In the genomic region with DNA sequence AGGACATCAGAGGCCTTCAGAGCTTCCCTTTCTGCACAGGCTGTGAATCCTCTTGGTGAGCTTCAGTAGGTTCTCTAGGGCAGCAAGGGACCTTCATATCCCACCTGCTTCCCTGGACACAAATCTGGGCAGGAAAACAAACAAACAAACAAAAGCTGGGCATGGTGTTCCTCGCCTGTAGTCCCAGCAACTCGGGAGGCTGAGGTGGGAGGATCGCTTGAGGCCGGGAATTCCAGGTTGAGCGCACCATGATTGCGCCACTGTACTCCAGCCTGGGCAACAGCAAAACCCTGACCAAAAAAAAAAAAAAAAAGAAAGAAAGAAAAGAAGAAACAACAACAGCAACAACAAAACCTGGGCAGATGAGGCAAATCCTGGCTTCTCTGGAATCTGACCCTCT, we compare ENCODE assay signal across 20 cellular contexts.
DNase-seq lines count a peak whose midpoint lies in the region; ATAC-seq and TF ChIP-seq lines count a peak whose summit lies in the region.
"Had no signal": no experiment of that assay in that cellular context is flagged by ENCODE, and none has a peak within 500 bp of the region (broad histone marks: within the 10 kb centered on the region; RNA-seq: fewer than 3 reads in every experiment).

No MANE protein-coding gene starts in this region.

- H3K27ac ChIP-seq in neuronal stem cell (replicated peaks; ENCODE audit: low read length) = no peak overlapping the region
- H3K27ac ChIP-seq in upper lobe of right lung = no peak overlapping the region
- H3K27ac ChIP-seq: A549; BLaER1 treated with 17β-estradiol and CSF1 and Interleukin-3, amounts not matched to agents 10 nM and 100 nM had no signal

- CTCF ChIA-PET in activated naive CD4-positive, alpha-beta T cell treated with anti-CD3 and anti-CD28 coated beads, Interleukin-2, amount 10 ng/mL, durations not matched to agents 7 days and 5 days (lab: Charles Lee) = no interaction called here
- CTCF ChIA-PET in activated naive CD4-positive, alpha-beta T cell treated with anti-CD3 and anti-CD28 coated beads for 36 hours (lab: Charles Lee) = no interaction called here

- peaks cover 12% of the 10 kb centered on the region for H3K27me3 Mint-ChIP-seq in activated naive CD4-positive, alpha-beta T cell treated with anti-CD3 and anti-CD28 coated beads, Interleukin-2, amount 10 ng/mL, durations not matched to agents 7 days and 5 days
- H3K27me3 Mint-ChIP-seq in activated naive CD4-positive, alpha-beta T cell treated with anti-CD3 and anti-CD28 coated beads for 36 hours (ENCODE audit: low read depth) = no peaks in the 10 kb centered on the region
- H3K27me3 Mint-ChIP-seq: CD4-positive, alpha-beta T cell had no signal

- peak overlapping the region; percentile 27 for H2BK5ac ChIP-seq in neuronal stem cell (ENCODE audit: low read length)

- peak; percentile 4 for DNase-seq in activated naive CD4-positive, alpha-beta T cell treated with anti-CD3 and anti-CD28 coated beads, Interleukin-2, amount 10 ng/mL, durations not matched to agents 7 days and 5 days
- DNase-seq in activated naive CD4-positive, alpha-beta T cell treated with anti-CD3 and anti-CD28 coated beads for 36 hours = no peak
- DNase-seq in neuronal stem cell (ENCODE audit: low spot score) (no peak), upper lobe of right lung (peak; percentile 26), HCEC 1CT (no peak)
- DNase-seq: 8988T; ACHN; AML-193; BE2C; CD8-positive, alpha-beta memory T cell; DMS 273 treated with DMSO at 0.1 percent for 48 hours; DMS79 treated with DMSO at 0.1 percent for 48 hours; GF-D8; GOT3 had no signal

- H3K36me3 Mint-ChIP-seq in activated naive CD4-positive, alpha-beta T cell treated with anti-CD3 and anti-CD28 coated beads, Interleukin-2, amount 10 ng/mL, durations not matched to agents 7 days and 5 days = no peaks in the 10 kb centered on the region
- no peaks in the 10 kb centered on the region for H3K36me3 Mint-ChIP-seq in activated naive CD4-positive, alpha-beta T cell treated with anti-CD3 and anti-CD28 coated beads for 36 hours (ENCODE audit: low read depth)
- H3K36me3 Mint-ChIP-seq: CD14-positive monocyte; CD8-positive, alpha-beta memory T cell had no signal

- no peak for TF ChIP-seq CTCF in upper lobe of right lung (IDR thresholded peaks at IDR 0.05)

- no peak overlapping the region for H2AFZ ChIP-seq in neuronal stem cell (ENCODE audit: low read length)

- H3K9ac ChIP-seq in neuronal stem cell (ENCODE audit: low read depth, low read length, poor library complexity) = no peak overlapping the region
- H3K9ac ChIP-seq: BLaER1 treated with 17β-estradiol and CSF1 and Interleukin-3, amounts not matched to agents 10 nM and 100 nM had no signal

- intact Hi-C loops in activated naive CD4-positive, alpha-beta T cell treated with anti-CD3 and anti-CD28 coated beads for 36 hours (cut with micrococcal nuclease) = loop anchor here (10.0 kb wide), 1 partner anchor 634 kb away; no protein-coding TSS in a partner anchor
- intact Hi-C loops in upper lobe of right lung (cut with DNase I) = loop anchor here (10.0 kb wide), 1 partner anchor 384 kb away; no protein-coding TSS in a partner anchor

- WGBS in neuronal stem cell (ENCODE audit: extremely low coverage in 2 of 2, insufficient read length in 2 of 2, insufficient replicate concordance in 1 of 2), 2 donors = no CpG with 5 or more reads among the region's 6 CpGs

- H2BK120ac ChIP-seq in neuronal stem cell (ENCODE audit: low read depth, low read length) = no peak overlapping the region

- H3K23ac ChIP-seq in neuronal stem cell (ENCODE audit: low read depth, low read length, poor library complexity) = peak overlapping the region; percentile 44

- no peak overlapping the region for H3K4me2 ChIP-seq in neuronal stem cell (ENCODE audit: insufficient read depth, low read length, poor library complexity, severe bottlenecking)
- H3K4me2 ChIP-seq: A549; BLaER1 treated with 17β-estradiol and CSF1 and Interleukin-3, amounts not matched to agents 10 nM and 100 nM had no signal

- H2BK12ac ChIP-seq in neuronal stem cell (ENCODE audit: low read length) = no peak overlapping the region

- H3K27ac Mint-ChIP-seq in activated naive CD4-positive, alpha-beta T cell treated with anti-CD3 and anti-CD28 coated beads, Interleukin-2, amount 10 ng/mL, durations not matched to agents 7 days and 5 days = no peak overlapping the region
- no peak overlapping the region for H3K27ac Mint-ChIP-seq in activated naive CD4-positive, alpha-beta T cell treated with anti-CD3 and anti-CD28 coated beads for 36 hours
- H3K27ac Mint-ChIP-seq: CD14-positive monocyte; CD4-positive, alpha-beta T cell; CD8-positive, alpha-beta memory T cell had no signal

- no peaks in the 10 kb centered on the region for H3K9me3 Mint-ChIP-seq in activated naive CD4-positive, alpha-beta T cell treated with anti-CD3 and anti-CD28 coated beads, Interleukin-2, amount 10 ng/mL, durations not matched to agents 7 days and 5 days
- no peaks in the 10 kb centered on the region for H3K9me3 Mint-ChIP-seq in activated naive CD4-positive, alpha-beta T cell treated with anti-CD3 and anti-CD28 coated beads for 36 hours
- H3K9me3 Mint-ChIP-seq: CD14-positive monocyte; CD4-positive, alpha-beta T cell; CD8-positive, alpha-beta memory T cell had no signal

- H4K91ac ChIP-seq in neuronal stem cell (ENCODE audit: low read depth, low read length, poor library complexity) = no peak overlapping the region

- no peak overlapping the region for H3K4ac ChIP-seq in neuronal stem cell (ENCODE audit: low read length)

- no peaks in the 10 kb centered on the region for H3K4me1 Mint-ChIP-seq in activated naive CD4-positive, alpha-beta T cell treated with anti-CD3 and anti-CD28 coated beads, Interleukin-2, amount 10 ng/mL, durations not matched to agents 7 days and 5 days
- no peaks in the 10 kb centered on the region for H3K4me1 Mint-ChIP-seq in activated naive CD4-positive, alpha-beta T cell treated with anti-CD3 and anti-CD28 coated beads for 36 hours (ENCODE audit: low read depth)
- H3K4me1 Mint-ChIP-seq: CD14-positive monocyte; CD8-positive, alpha-beta memory T cell had no signal

- H3K4me3 ChIP-seq in neuronal stem cell (ENCODE audit: low read length in 2 of 2) (no peak overlapping the region), upper lobe of right lung (no peak overlapping the region)
- H3K4me3 ChIP-seq: A549; BLaER1 treated with 17β-estradiol and CSF1 and Interleukin-3, amounts not matched to agents 10 nM and 100 nM; HAP-1 had no signal

- no peak overlapping the region for H2BK15ac ChIP-seq in neuronal stem cell (ENCODE audit: low read length)

- no peaks in the 10 kb centered on the region for H3K4me1 ChIP-seq in neuronal stem cell (ENCODE audit: control insufficient read depth in 2 of 2, insufficient read depth in 1 of 2, low read depth in 1 of 2, low read length in 2 of 2)
- H3K4me1 ChIP-seq in upper lobe of right lung = no peaks in the 10 kb centered on the region
- H3K4me1 ChIP-seq: A549, BE2C, HAP-1 had no signal

- H3K36me3 ChIP-seq in neuronal stem cell (replicated peaks in 1 of 2; ENCODE audit: control insufficient read depth in 2 of 2, insufficient read depth in 2 of 2, low read length in 2 of 2) (no peaks in the 10 kb centered on the region), upper lobe of right lung (no peaks in the 10 kb centered on the region)
- H3K36me3 ChIP-seq: BE2C; BLaER1 treated with 17β-estradiol and CSF1 and Interleukin-3, amounts not matched to agents 10 nM and 100 nM; HAP-1 had no signal

- no peak overlapping the region for H3K18ac ChIP-seq in neuronal stem cell (ENCODE audit: low read length)

- H3K27me3 ChIP-seq in neuronal stem cell (ENCODE audit: control insufficient read depth in 3 of 3, insufficient read depth in 3 of 3, low read depth in 1 of 3, low read length in 3 of 3) = peaks cover 0 to 34% (median 0%) of the 10 kb centered on the region in 3 experiments
- H3K27me3 ChIP-seq in upper lobe of right lung = no peaks in the 10 kb centered on the region
- H3K27me3 ChIP-seq: BE2C; BLaER1 treated with 17β-estradiol and CSF1 and Interleukin-3, amounts not matched to agents 10 nM and 100 nM had no signal

- no peak overlapping the region for H4K8ac ChIP-seq in neuronal stem cell (ENCODE audit: low read depth, low read length)

- no peak overlapping the region for H3K4me3 Mint-ChIP-seq in activated naive CD4-positive, alpha-beta T cell treated with anti-CD3 and anti-CD28 coated beads, Interleukin-2, amount 10 ng/mL, durations not matched to agents 7 days and 5 days
- no peak overlapping the region for H3K4me3 Mint-ChIP-seq in activated naive CD4-positive, alpha-beta T cell treated with anti-CD3 and anti-CD28 coated beads for 36 hours
- H3K4me3 Mint-ChIP-seq: CD14-positive monocyte; CD4-positive, alpha-beta T cell; CD8-positive, alpha-beta memory T cell had no signal

- H3K79me1 ChIP-seq in neuronal stem cell (ENCODE audit: low read depth, low read length) = no peaks in the 10 kb centered on the region

- ATAC-seq in upper lobe of right lung = no peak
- no peak for ATAC-seq in GM19455 (IDR thresholded peaks at IDR 0.05; ENCODE audit: unreplicated experiment)

- H3K9me3 ChIP-seq in neuronal stem cell (replicated peaks in 1 of 2; ENCODE audit: control insufficient read depth in 2 of 2, insufficient read depth in 1 of 2, low read depth in 1 of 2, low read length in 2 of 2) = no peaks in the 10 kb centered on the region
- no peaks in the 10 kb centered on the region for H3K9me3 ChIP-seq in upper lobe of right lung
- H3K9me3 ChIP-seq: A549; BE2C; BLaER1 treated with 17β-estradiol and CSF1 and Interleukin-3, amounts not matched to agents 10 nM and 100 nM; HAP-1 had no signal

- H2AK5ac ChIP-seq in neuronal stem cell (ENCODE audit: low read depth, low read length) = no peak overlapping the region

- H3K14ac ChIP-seq in neuronal stem cell (ENCODE audit: low read length) = no peak overlapping the region

Comparison
In these comparisons a context has a peak if more than half of its experiments do, and no peak if none do; other contexts are left out.
1. DNase-seq: peak in activated naive CD4-positive, alpha-beta T cell treated with anti-CD3 and anti-CD28 coated beads, Interleukin-2, amount 10 ng/mL, durations not matched to agents 7 days and 5 days (single experiment) and upper lobe of right lung (single experiment); none in activated naive CD4-positive, alpha-beta T cell treated with anti-CD3 and anti-CD28 coated beads for 36 hours (single experiment), neuronal stem cell (single experiment) and HCEC 1CT (single experiment).